Comparison of ENCODE assay signal across 1 cellular context in genomic region chrX:15601932-15602331, GRCh38.
TF ChIP-seq lines count a peak whose summit lies in the region.

No MANE protein-coding gene starts in this region.

TF ChIP-seq in HepG2, 621 proteins besides CTCF, POLR2A, EP300 and RAD21 (continued from another document and continues in another):
- TF ChIP-seq ZBTB25 (CRISPR knock-in tag; IDR thresholded peaks at IDR 0.05) (no peak), THAP7 (CRISPR knock-in tag; IDR thresholded peaks at IDR 0.05) (no peak), ZFP62 (CRISPR knock-in tag; IDR thresholded peaks at IDR 0.05) (no peak), TBX3 (IDR thresholded peaks at IDR 0.05; ENCODE audit: borderline replicate concordance) (no peak), PPARG (CRISPR knock-in tag; conservative IDR thresholded peaks at IDR 0.05) (no peak), PAF1 (CRISPR knock-in tag; IDR thresholded peaks at IDR 0.05) (no peak), ZMYM3 (CRISPR knock-in tag; IDR thresholded peaks at IDR 0.05) (no peak), SP1 (IDR thresholded peaks at IDR 0.05) (no peak), SP1 (CRISPR knock-in tag; IDR thresholded peaks at IDR 0.05) (no peak), ZNF362 (CRISPR knock-in tag; IDR thresholded peaks at IDR 0.05; ENCODE audit: borderline replicate concordance) (no peak), ZNF788 (CRISPR knock-in tag; IDR thresholded peaks at IDR 0.05; ENCODE audit: borderline replicate concordance) (no peak), ZNF318 (CRISPR knock-in tag; IDR thresholded peaks at IDR 0.05) (no peak), NFRKB (IDR thresholded peaks at IDR 0.05) (no peak), CCDC6 (CRISPR knock-in tag; IDR thresholded peaks at IDR 0.05) (no peak), DNMT1 (CRISPR knock-in tag; IDR thresholded peaks at IDR 0.05) (no peak), ZKSCAN8 (CRISPR knock-in tag; IDR thresholded peaks at IDR 0.05; ENCODE audit: borderline replicate concordance) (no peak), SP4 (CRISPR knock-in tag; IDR thresholded peaks at IDR 0.05) (no peak), SRY (CRISPR knock-in tag; IDR thresholded peaks at IDR 0.05) (no peak), ISL2 (CRISPR knock-in tag; IDR thresholded peaks at IDR 0.05) (peak; percentile 84), MAFF (IDR thresholded peaks at IDR 0.05; ENCODE audit: low read depth, low read length) (peak; percentile 51; the same call in 1 of the 2 replicates), ZC3H13 (CRISPR knock-in tag; IDR thresholded peaks at IDR 0.05) (no peak), ZNF614 (CRISPR knock-in tag; IDR thresholded peaks at IDR 0.05; ENCODE audit: borderline replicate concordance) (0 out of 2 replicates have a peak, but pooled peaks have one; percentile 40), ZNF512 (CRISPR knock-in tag; IDR thresholded peaks at IDR 0.05) (no peak), FOSL1 (CRISPR knock-in tag; IDR thresholded peaks at IDR 0.05; ENCODE audit: borderline replicate concordance) (no peak), ETV6 (CRISPR knock-in tag; conservative IDR thresholded peaks at IDR 0.05) (no peak), MXI1 (IDR thresholded peaks at IDR 0.05; ENCODE audit: borderline replicate concordance, low read depth, low read length) (no peak), KDM5A (IDR thresholded peaks at IDR 0.05; ENCODE audit: borderline replicate concordance, low read length) (no peak), THAP11 (CRISPR knock-in tag; IDR thresholded peaks at IDR 0.05) (no peak), KDM3A (CRISPR knock-in tag; IDR thresholded peaks at IDR 0.05; ENCODE audit: low read depth) (no peak), HOXA7 (CRISPR knock-in tag; IDR thresholded peaks at IDR 0.05) (no peak), NCOA2 (CRISPR knock-in tag; IDR thresholded peaks at IDR 0.05) (peak; percentile 61; the same call in 1 of the 2 replicates), LCORL (IDR thresholded peaks at IDR 0.05) (no peak), LCORL (CRISPR knock-in tag; IDR thresholded peaks at IDR 0.05) (peak; percentile 24; the same call in 1 of the 2 replicates), NFKBIZ (CRISPR knock-in tag; IDR thresholded peaks at IDR 0.05) (no peak), SOX13 (IDR thresholded peaks at IDR 0.05) (no peak), SOX13 (CRISPR knock-in tag; conservative IDR thresholded peaks at IDR 0.05 in 1 of 2, IDR thresholded peaks at IDR 0.05 in 1 of 2) (peak in 1 of 2 experiments; percentile 65; a peak in 1 of 4 replicates), CENPBD1 (CRISPR knock-in tag; IDR thresholded peaks at IDR 0.05; ENCODE audit: borderline replicate concordance, low read depth) (no peak), NR2F2 (IDR thresholded peaks at IDR 0.05; ENCODE audit: borderline replicate concordance, low read depth) (peak; percentile 71; the same call in 1 of the 2 replicates), SRF (IDR thresholded peaks at IDR 0.05; ENCODE audit: low read depth, low read length) (no peak), ZNF503 (CRISPR knock-in tag; IDR thresholded peaks at IDR 0.05) (0 out of 2 replicates have a peak, but pooled peaks have one; percentile 42), ZNF850 (CRISPR knock-in tag; conservative IDR thresholded peaks at IDR 0.05) (no peak), ZFP91 (CRISPR knock-in tag; IDR thresholded peaks at IDR 0.05; ENCODE audit: borderline replicate concordance) (no peak)
- TF ChIP-seq, protein P1, sequence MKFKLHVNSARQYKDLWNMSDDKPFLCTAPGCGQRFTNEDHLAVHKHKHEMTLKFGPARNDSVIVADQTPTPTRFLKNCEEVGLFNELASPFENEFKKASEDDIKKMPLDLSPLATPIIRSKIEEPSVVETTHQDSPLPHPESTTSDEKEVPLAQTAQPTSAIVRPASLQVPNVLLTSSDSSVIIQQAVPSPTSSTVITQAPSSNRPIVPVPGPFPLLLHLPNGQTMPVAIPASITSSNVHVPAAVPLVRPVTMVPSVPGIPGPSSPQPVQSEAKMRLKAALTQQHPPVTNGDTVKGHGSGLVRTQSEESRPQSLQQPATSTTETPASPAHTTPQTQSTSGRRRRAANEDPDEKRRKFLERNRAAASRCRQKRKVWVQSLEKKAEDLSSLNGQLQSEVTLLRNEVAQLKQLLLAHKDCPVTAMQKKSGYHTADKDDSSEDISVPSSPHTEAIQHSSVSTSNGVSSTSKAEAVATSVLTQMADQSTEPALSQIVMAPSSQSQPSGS (CRISPR knock-in tag; IDR thresholded peaks at IDR 0.05), result no peak
- TF ChIP-seq, protein P2, sequence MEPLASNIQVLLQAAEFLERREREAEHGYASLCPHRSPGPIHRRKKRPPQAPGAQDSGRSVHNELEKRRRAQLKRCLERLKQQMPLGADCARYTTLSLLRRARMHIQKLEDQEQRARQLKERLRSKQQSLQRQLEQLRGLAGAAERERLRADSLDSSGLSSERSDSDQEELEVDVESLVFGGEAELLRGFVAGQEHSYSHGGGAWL (CRISPR knock-in tag; IDR thresholded peaks at IDR 0.05), result no peak
- TF ChIP-seq, protein P3, sequence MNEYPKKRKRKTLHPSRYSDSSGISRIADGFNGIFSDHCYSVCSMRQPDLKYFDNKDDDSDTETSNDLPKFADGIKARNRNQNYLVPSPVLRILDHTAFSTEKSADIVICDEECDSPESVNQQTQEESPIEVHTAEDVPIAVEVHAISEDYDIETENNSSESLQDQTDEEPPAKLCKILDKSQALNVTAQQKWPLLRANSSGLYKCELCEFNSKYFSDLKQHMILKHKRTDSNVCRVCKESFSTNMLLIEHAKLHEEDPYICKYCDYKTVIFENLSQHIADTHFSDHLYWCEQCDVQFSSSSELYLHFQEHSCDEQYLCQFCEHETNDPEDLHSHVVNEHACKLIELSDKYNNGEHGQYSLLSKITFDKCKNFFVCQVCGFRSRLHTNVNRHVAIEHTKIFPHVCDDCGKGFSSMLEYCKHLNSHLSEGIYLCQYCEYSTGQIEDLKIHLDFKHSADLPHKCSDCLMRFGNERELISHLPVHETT (CRISPR knock-in tag; conservative IDR thresholded peaks at IDR 0.05), result no peak
